8 cellular contexts compared by ENCODE assay signal in genomic region chr6:37222992-37223391, GRCh38. TPM values are rescaled to one million over a fixed set of nuclear protein-coding genes. Genes with fewer than 3 reads are reported as not detected.
DNase-seq lines count a peak whose midpoint lies in the region; ATAC-seq and TF ChIP-seq lines count a peak whose summit lies in the region.

No MANE protein-coding gene starts in this region.

- intact Hi-C loops in CD14-positive monocyte (cut with micrococcal nuclease) (loop anchor here in 1 of 2 donors (5.0 kb wide), 1 partner anchor 39 kb away; no protein-coding TSS in a partner anchor), dorsolateral prefrontal cortex (cut with DNase I) (no loop called here)

- no peak overlapping the region for H3K18ac ChIP-seq in neuronal stem cell (ENCODE audit: low read length)

- peak overlapping the region; percentile 95 for H2AFZ ChIP-seq in neuronal stem cell (ENCODE audit: low read length)

- no peak overlapping the region for H3K4ac ChIP-seq in neuronal stem cell (ENCODE audit: low read length)

- peaks cover 44% of the 10 kb centered on the region for H3K4me1 Mint-ChIP-seq in CD14-positive monocyte

- no peak overlapping the region for H3K23ac ChIP-seq in neuronal stem cell (ENCODE audit: low read depth, low read length, poor library complexity)

- no peaks in the 10 kb centered on the region for H3K9me3 ChIP-seq in MG63
- no peaks in the 10 kb centered on the region for H3K9me3 ChIP-seq in neuronal stem cell (replicated peaks in 1 of 2; ENCODE audit: control insufficient read depth in 2 of 2, insufficient read depth in 1 of 2, low read depth in 1 of 2, low read length in 2 of 2)

- H3K4me2 ChIP-seq in neuronal stem cell (ENCODE audit: insufficient read depth, low read length, poor library complexity, severe bottlenecking), result peak overlapping the region; percentile 72

- DNase-seq in CD14-positive monocyte (ENCODE audit: low spot score), result no peak
- no peak for DNase-seq in MG63
- DNase-seq in dorsolateral prefrontal cortex, result no peak
- no peak for DNase-seq in neuronal stem cell (ENCODE audit: low spot score)
- no peak for DNase-seq in occipital lobe (lab: John Stamatoyannopoulos, UW)
- DNase-seq in hepatic stellate cell (ENCODE audit: low spot score), result no peak

- TF ChIP-seq CTCF in CD14-positive monocyte (IDR thresholded peaks at IDR 0.05) (no peak), dorsolateral prefrontal cortex (IDR thresholded peaks at IDR 0.05 in 54 of 56, conservative IDR thresholded peaks at IDR 0.05 in 2 of 56; ENCODE audit: low read depth in 1 of 56, partially characterized antibody in 56 of 56) (no peak)

- no peak overlapping the region for H3K14ac ChIP-seq in neuronal stem cell (ENCODE audit: low read length)

- peak overlapping the region in 1 of 7 donors; percentile 68 for H3K27ac Mint-ChIP-seq in CD14-positive monocyte

- H2AK5ac ChIP-seq in neuronal stem cell (ENCODE audit: low read depth, low read length), result no peak overlapping the region

- H3K27ac ChIP-seq in dorsolateral prefrontal cortex (peak overlapping the region in 3 of 59 donors; percentile 61 to 70 (median 66)), neuronal stem cell (replicated peaks; ENCODE audit: low read length) (no peak overlapping the region)

- H3K79me1 ChIP-seq in neuronal stem cell (ENCODE audit: low read depth, low read length), result no peaks in the 10 kb centered on the region

- no peak overlapping the region for H2BK15ac ChIP-seq in neuronal stem cell (ENCODE audit: low read length)

- no peak overlapping the region for H3K9ac ChIP-seq in neuronal stem cell (ENCODE audit: low read depth, low read length, poor library complexity)

- no peak overlapping the region for H4K8ac ChIP-seq in neuronal stem cell (ENCODE audit: low read depth, low read length)

- H3K36me3 ChIP-seq in MG63, result no peaks in the 10 kb centered on the region
- H3K36me3 ChIP-seq in neuronal stem cell (replicated peaks in 1 of 2; ENCODE audit: control insufficient read depth in 2 of 2, insufficient read depth in 2 of 2, low read length in 2 of 2), result no peaks in the 10 kb centered on the region

- H3K4me3 Mint-ChIP-seq in CD14-positive monocyte, result peak overlapping the region; percentile 83 to 92

- H3K9me3 Mint-ChIP-seq in CD14-positive monocyte, result no peaks in the 10 kb centered on the region

- no peak for ATAC-seq in GM18520 (IDR thresholded peaks at IDR 0.05; ENCODE audit: unreplicated experiment)
- ATAC-seq in HG02938 (IDR thresholded peaks at IDR 0.05; ENCODE audit: unreplicated experiment), result no peak

- H3K27me3 ChIP-seq in MG63 (no peaks in the 10 kb centered on the region), dorsolateral prefrontal cortex (peaks cover 0 to 2% (median 0%) of the 10 kb centered on the region in 45 donors), neuronal stem cell (ENCODE audit: control insufficient read depth in 3 of 3, insufficient read depth in 3 of 3, low read depth in 1 of 3, low read length in 3 of 3) (no peaks in the 10 kb centered on the region)

- H4K91ac ChIP-seq in neuronal stem cell (ENCODE audit: low read depth, low read length, poor library complexity), result no peak overlapping the region

- H2BK5ac ChIP-seq in neuronal stem cell (ENCODE audit: low read length), result no peak overlapping the region

- peaks cover 2 to 4% of the 10 kb centered on the region in 2 donors for H3K4me1 ChIP-seq in neuronal stem cell (ENCODE audit: control insufficient read depth in 2 of 2, insufficient read depth in 1 of 2, low read depth in 1 of 2, low read length in 2 of 2)

- no peak overlapping the region for H2BK120ac ChIP-seq in neuronal stem cell (ENCODE audit: low read depth, low read length)

- H2BK12ac ChIP-seq in neuronal stem cell (ENCODE audit: low read length), result no peak overlapping the region

- H3K36me3 Mint-ChIP-seq in CD14-positive monocyte, result no peaks in the 10 kb centered on the region

- H3K4me3 ChIP-seq in MG63 (peak overlapping the region; percentile 39), dorsolateral prefrontal cortex (peak overlapping the region; percentile 38 to 81 (median 71)), neuronal stem cell (ENCODE audit: low read length in 2 of 2) (peak overlapping the region in 1 of 2 donors; percentile 44)

- peaks cover 0 to 4% (median 1%) of the 10 kb centered on the region in 3 donors for H3K27me3 Mint-ChIP-seq in CD14-positive monocyte (ENCODE audit: low read depth in 3 of 3)

RNA-seq across cellular contexts. Expression of gene TBC1D22B, which starts 34.6 kb away (rescaled TPM):
- polyA plus RNA-seq in CD14-positive monocyte, result 1 to 10 TPM; 3.9 to 4.9 TPM
- 2.4 and 4.4 TPM in 2 replicates for total RNA-seq in MG63 (2014; rRNA removed; shearing (Covaris generic); ENCODE audit: low replicate concordance)
- total RNA-seq in dorsolateral prefrontal cortex (10 to 100 TPM in 115 of 120 experiments, 1 to 10 TPM in 5; 8.8 to 17.7 (median 12.6) TPM), occipital lobe (8.0 TPM)
- 11.0 TPM for polyA plus RNA-seq in neuronal stem cell (2013, experiment 1 of 2)
- 11.3 TPM for polyA plus RNA-seq in neuronal stem cell (2013, experiment 2 of 2)

RNA-seq across cellular contexts. Expression of gene TMEM217, which starts 35.0 kb away (rescaled TPM):
- under 1 TPM in 1 of 2 donors, not detected in 1; 0.29 TPM for polyA plus RNA-seq in CD14-positive monocyte
- 0.17 and 0.36 TPM in 2 replicates for total RNA-seq in MG63 (2014; rRNA removed; shearing (Covaris generic); ENCODE audit: low replicate concordance)
- total RNA-seq in dorsolateral prefrontal cortex (1 to 10 TPM in 67 of 120 experiments, under 1 TPM in 43, not detected in 10; 0.29 to 4.3 (median 1.2) TPM), occipital lobe (1.2 TPM)
- polyA plus RNA-seq in neuronal stem cell (2013, experiment 1 of 2), result 0.38 TPM
- polyA plus RNA-seq in neuronal stem cell (2013, experiment 2 of 2), result 0.32 TPM

RNA-seq across cellular contexts. Expression of gene PIM1, which starts 53.0 kb away (rescaled TPM):
- 10 to 100 TPM; 20.5 to 24.4 TPM for polyA plus RNA-seq in CD14-positive monocyte
- 13.0 and 18.9 TPM in 2 replicates for total RNA-seq in MG63 (2014; rRNA removed; shearing (Covaris generic); ENCODE audit: low replicate concordance)
- total RNA-seq in dorsolateral prefrontal cortex (10 to 100 TPM in 113 of 120 experiments, 1 to 10 TPM in 7; 8.8 to 61.4 (median 18.1) TPM), occipital lobe (22.8 TPM)
- 16.8 TPM for polyA plus RNA-seq in neuronal stem cell (2013, experiment 1 of 2)
- 16.9 TPM for polyA plus RNA-seq in neuronal stem cell (2013, experiment 2 of 2)
